11 cellular contexts compared by ENCODE assay signal in genomic region chr20:35467339-35468224, GRCh38. TPM values are rescaled to one million over a fixed set of nuclear protein-coding genes. Genes with fewer than 3 reads are reported as not detected.
DNase-seq lines count a peak whose midpoint lies in the region; ATAC-seq, FAIRE-seq and TF ChIP-seq lines count a peak whose summit lies in the region.
"Had no signal": no experiment of that assay in that cellular context is flagged by ENCODE, and none has a peak within 500 bp of the region (broad histone marks: within the 10 kb centered on the region; RNA-seq: fewer than 3 reads in every experiment).

No MANE protein-coding gene starts in this region.

- ATAC-seq in activated CD8-positive, alpha-beta T cell treated with anti-CD3 and anti-CD28 coated beads, Interleukin-2, amount 10 ng/mL, durations not matched to agents 7 days and 5 days, result no peak
- ATAC-seq in activated CD8-positive, alpha-beta T cell treated with anti-CD3 and anti-CD28 coated beads for 36 hours, result no peak
- ATAC-seq in natural killer cell (no peak), GM18907 (IDR thresholded peaks at IDR 0.05; ENCODE audit: unreplicated experiment) (no peak)

- no peak for FAIRE-seq in small intestine (lab: Jason Lieb, UNC)

- H3K4me1 Mint-ChIP-seq in activated CD8-positive, alpha-beta T cell treated with anti-CD3 and anti-CD28 coated beads, Interleukin-2, amount 10 ng/mL, durations not matched to agents 7 days and 5 days (ENCODE audit: low read depth), result peaks cover 2% of the 10 kb centered on the region
- H3K4me1 Mint-ChIP-seq in activated CD8-positive, alpha-beta T cell treated with anti-CD3 and anti-CD28 coated beads for 36 hours (ENCODE audit: low read depth), result no peaks in the 10 kb centered on the region
- H3K4me1 Mint-ChIP-seq in activated naive CD8-positive, alpha-beta T cell treated with anti-CD3 and anti-CD28 coated beads for 36 hours, result no peaks in the 10 kb centered on the region
- peaks cover 6 to 23% of the 10 kb centered on the region in 2 donors for H3K4me1 Mint-ChIP-seq in natural killer cell

- no peak overlapping the region for H3K4me3 ChIP-seq in small intestine (ENCODE audit: low read depth in 1 of 2, low read length in 2 of 2)
- H3K4me3 ChIP-seq: thoracic aorta had no signal

- WGBS in small intestine, 3 donors, result 77 to 82% (median 78%) methylated on average over 8 to 9 of the region's 9 CpGs

- H3K27me3 ChIP-seq in small intestine (ENCODE audit: control insufficient read depth in 2 of 2, insufficient read depth in 2 of 2, low read length in 2 of 2), result no peaks in the 10 kb centered on the region

- POLR2A ChIA-PET in activated CD8-positive, alpha-beta T cell treated with anti-CD3 and anti-CD28 coated beads, Interleukin-2, amount 10 ng/mL, durations not matched to agents 7 days and 5 days (lab: Charles Lee), result interaction anchor here (0.5 to 1.4 kb wide), 2 partner anchors 12 to 114 kb away, joined by 3 read pairs; partner anchors contain the start of gene CEP250
- POLR2A ChIA-PET in activated CD8-positive, alpha-beta T cell treated with anti-CD3 and anti-CD28 coated beads for 36 hours (lab: Charles Lee), result interaction anchor here (0.5 to 2.4 kb wide), 2 partner anchors 9 to 12 kb away, joined by 4 to 12 read pairs; partner anchors contain the start of gene CEP250

- H3K36me3 ChIP-seq in small intestine (ENCODE audit: control insufficient read depth in 2 of 2, insufficient read depth in 2 of 2, low read length in 2 of 2), result peaks cover 4 to 6% of the 10 kb centered on the region in 2 donors

- no peak for DNase-seq in activated CD8-positive, alpha-beta T cell treated with anti-CD3 and anti-CD28 coated beads, Interleukin-2, amount 10 ng/mL, durations not matched to agents 7 days and 5 days
- no peak for DNase-seq in activated CD8-positive, alpha-beta T cell treated with anti-CD3 and anti-CD28 coated beads for 36 hours
- no peak for DNase-seq in activated naive CD8-positive, alpha-beta T cell treated with anti-CD3 and anti-CD28 coated beads for 36 hours
- DNase-seq in kidney glomerular epithelial cell (lab: John Stamatoyannopoulos, UW) (peak; percentile 48), small intestine (peak; percentile 20), natural killer cell (no peak), NCI-H2107 (lab: John Stamatoyannopoulos, UW) (no peak)
- DNase-seq: ACHN, NCI-H2029 had no signal

- no peak overlapping the region for H3K4me3 Mint-ChIP-seq in activated CD8-positive, alpha-beta T cell treated with anti-CD3 and anti-CD28 coated beads, Interleukin-2, amount 10 ng/mL, durations not matched to agents 7 days and 5 days
- H3K4me3 Mint-ChIP-seq in activated CD8-positive, alpha-beta T cell treated with anti-CD3 and anti-CD28 coated beads for 36 hours, result no peak overlapping the region
- no peak overlapping the region for H3K4me3 Mint-ChIP-seq in activated naive CD8-positive, alpha-beta T cell treated with anti-CD3 and anti-CD28 coated beads for 36 hours
- no peak overlapping the region for H3K4me3 Mint-ChIP-seq in natural killer cell

- no peak overlapping the region for H3K27ac ChIP-seq in small intestine (ENCODE audit: low read depth in 1 of 2, low read length in 1 of 2)
- H3K27ac ChIP-seq: thoracic aorta had no signal

- CTCF ChIA-PET in activated CD8-positive, alpha-beta T cell treated with anti-CD3 and anti-CD28 coated beads, Interleukin-2, amount 10 ng/mL, durations not matched to agents 7 days and 5 days (lab: Charles Lee), result interaction anchor here (0.9 to 5.2 kb wide), 2 partner anchors 13 to 20 kb away, joined by 4 to 49 read pairs; partner anchors contain the start of gene CEP250
- CTCF ChIA-PET in activated CD8-positive, alpha-beta T cell treated with anti-CD3 and anti-CD28 coated beads for 36 hours (lab: Charles Lee), result interaction anchor here (0.9 to 1.0 kb wide), 2 partner anchors 20 to 525 kb away, joined by 3 to 4 read pairs; no protein-coding TSS in a partner anchor

- no peaks in the 10 kb centered on the region for H3K9me3 ChIP-seq in small intestine (ENCODE audit: control insufficient read depth, low read depth)
- H3K9me3 ChIP-seq: thoracic aorta had no signal

- H3K27me3 Mint-ChIP-seq in activated CD8-positive, alpha-beta T cell treated with anti-CD3 and anti-CD28 coated beads, Interleukin-2, amount 10 ng/mL, durations not matched to agents 7 days and 5 days (ENCODE audit: low read depth), result no peaks in the 10 kb centered on the region
- H3K27me3 Mint-ChIP-seq in activated CD8-positive, alpha-beta T cell treated with anti-CD3 and anti-CD28 coated beads for 36 hours, result no peaks in the 10 kb centered on the region
- H3K27me3 Mint-ChIP-seq in activated naive CD8-positive, alpha-beta T cell treated with anti-CD3 and anti-CD28 coated beads for 36 hours, result no peaks in the 10 kb centered on the region
- H3K27me3 Mint-ChIP-seq in natural killer cell (ENCODE audit: low read depth in 2 of 2), result no peaks in the 10 kb centered on the region

- intact Hi-C loops in activated CD8-positive, alpha-beta T cell treated with anti-CD3 and anti-CD28 coated beads for 36 hours (cut with micrococcal nuclease), result no loop called here
- intact Hi-C loops in natural killer cell (cut with micrococcal nuclease), result loop anchor here (10.0 kb wide), 2 partner anchors 147 to 237 kb away; partner anchors contain the start of gene SPAG4

- TF ChIP-seq CTCF in activated CD8-positive, alpha-beta T cell treated with anti-CD3 and anti-CD28 coated beads for 36 hours (IDR thresholded peaks at IDR 0.05), result no peak
- TF ChIP-seq CTCF in natural killer cell (IDR thresholded peaks at IDR 0.05), result no peak

- H3K27ac Mint-ChIP-seq in activated CD8-positive, alpha-beta T cell treated with anti-CD3 and anti-CD28 coated beads, Interleukin-2, amount 10 ng/mL, durations not matched to agents 7 days and 5 days, result peak overlapping the region; percentile 17
- no peak overlapping the region for H3K27ac Mint-ChIP-seq in activated CD8-positive, alpha-beta T cell treated with anti-CD3 and anti-CD28 coated beads for 36 hours
- peak overlapping the region; percentile 26 for H3K27ac Mint-ChIP-seq in activated naive CD8-positive, alpha-beta T cell treated with anti-CD3 and anti-CD28 coated beads for 36 hours
- peak overlapping the region in 1 of 2 donors; percentile 50 for H3K27ac Mint-ChIP-seq in natural killer cell

- H3K9me3 Mint-ChIP-seq in activated CD8-positive, alpha-beta T cell treated with anti-CD3 and anti-CD28 coated beads, Interleukin-2, amount 10 ng/mL, durations not matched to agents 7 days and 5 days (ENCODE audit: insufficient read depth), result no peaks in the 10 kb centered on the region
- no peaks in the 10 kb centered on the region for H3K9me3 Mint-ChIP-seq in activated CD8-positive, alpha-beta T cell treated with anti-CD3 and anti-CD28 coated beads for 36 hours
- no peaks in the 10 kb centered on the region for H3K9me3 Mint-ChIP-seq in activated naive CD8-positive, alpha-beta T cell treated with anti-CD3 and anti-CD28 coated beads for 36 hours
- H3K9me3 Mint-ChIP-seq in natural killer cell, result no peaks in the 10 kb centered on the region

- H3K4me1 ChIP-seq in small intestine (ENCODE audit: control insufficient read depth in 2 of 2, insufficient read depth in 1 of 2, low read depth in 1 of 2, low read length in 1 of 2), result no peaks in the 10 kb centered on the region

- peaks cover 24% of the 10 kb centered on the region for H3K36me3 Mint-ChIP-seq in activated CD8-positive, alpha-beta T cell treated with anti-CD3 and anti-CD28 coated beads, Interleukin-2, amount 10 ng/mL, durations not matched to agents 7 days and 5 days (ENCODE audit: low read depth)
- peaks cover 10% of the 10 kb centered on the region for H3K36me3 Mint-ChIP-seq in activated CD8-positive, alpha-beta T cell treated with anti-CD3 and anti-CD28 coated beads for 36 hours (ENCODE audit: low read depth)
- H3K36me3 Mint-ChIP-seq in activated naive CD8-positive, alpha-beta T cell treated with anti-CD3 and anti-CD28 coated beads for 36 hours, result no peaks in the 10 kb centered on the region
- H3K36me3 Mint-ChIP-seq in natural killer cell, result no peaks in the 10 kb centered on the region

RNA-seq across cellular contexts. Expression of gene CEP250, which starts 12.2 kb away (rescaled TPM):
- 10 to 100 TPM; 72.1 to 74.5 TPM for total RNA-seq in activated CD8-positive, alpha-beta T cell treated with anti-CD3 and anti-CD28 coated beads, Interleukin-2, amount 10 ng/mL, durations not matched to agents 7 days and 5 days
- total RNA-seq in activated CD8-positive, alpha-beta T cell treated with anti-CD3 and anti-CD28 coated beads for 36 hours, result 10 to 100 TPM; 56.0 to 60.3 TPM
- 10 to 100 TPM; 48.8 to 55.5 TPM for total RNA-seq in activated naive CD8-positive, alpha-beta T cell treated with anti-CD3 and anti-CD28 coated beads for 36 hours
- 10 to 100 TPM in 1 of 3 donors, 1 to 10 TPM in 2; 3.0 to 11.4 (median 6.3) TPM for polyA plus RNA-seq in small intestine
- total RNA-seq in natural killer cell, result 10 to 100 TPM; 61.5 to 91.8 (median 80.8) TPM

RNA-seq across cellular contexts. Expression of gene GDF5, which starts 29.6 kb away (rescaled TPM):
- not detected for total RNA-seq in activated CD8-positive, alpha-beta T cell treated with anti-CD3 and anti-CD28 coated beads, Interleukin-2, amount 10 ng/mL, durations not matched to agents 7 days and 5 days
- not detected for total RNA-seq in activated CD8-positive, alpha-beta T cell treated with anti-CD3 and anti-CD28 coated beads for 36 hours
- total RNA-seq in activated naive CD8-positive, alpha-beta T cell treated with anti-CD3 and anti-CD28 coated beads for 36 hours, result not detected
- polyA plus RNA-seq in small intestine, result under 1 TPM in 1 of 3 donors, not detected in 2; 0.07 TPM
- total RNA-seq in natural killer cell, result not detected

RNA-seq across cellular contexts. Expression of gene UQCC1, which starts 55.8 kb away (rescaled TPM):
- 10 to 100 TPM; 57.7 to 60.5 TPM for total RNA-seq in activated CD8-positive, alpha-beta T cell treated with anti-CD3 and anti-CD28 coated beads, Interleukin-2, amount 10 ng/mL, durations not matched to agents 7 days and 5 days
- total RNA-seq in activated CD8-positive, alpha-beta T cell treated with anti-CD3 and anti-CD28 coated beads for 36 hours, result 10 to 100 TPM; 68.6 to 72.6 TPM
- 10 to 100 TPM; 60.3 to 62.8 TPM for total RNA-seq in activated naive CD8-positive, alpha-beta T cell treated with anti-CD3 and anti-CD28 coated beads for 36 hours
- 10 to 100 TPM; 19.7 to 35.9 (median 24.2) TPM for polyA plus RNA-seq in small intestine
- total RNA-seq in natural killer cell, result 10 to 100 TPM; 22.2 to 39.7 (median 27.7) TPM

Comparison
In these comparisons a context has a peak if more than half of its experiments do, and no peak if none do; other contexts are left out.
1. DNase-seq: peak in kidney glomerular epithelial cell (single experiment) and small intestine (single experiment); none in activated CD8-positive, alpha-beta T cell treated with anti-CD3 and anti-CD28 coated beads, Interleukin-2, amount 10 ng/mL, durations not matched to agents 7 days and 5 days (single experiment), activated CD8-positive, alpha-beta T cell treated with anti-CD3 and anti-CD28 coated beads for 36 hours (single experiment), activated naive CD8-positive, alpha-beta T cell treated with anti-CD3 and anti-CD28 coated beads for 36 hours (single experiment), natural killer cell (single experiment) and NCI-H2107 (single experiment).